In genomic region chr1:29736582-29737188, GRCh38 we compare ENCODE assay signal across 8 cellular contexts.
DNase-seq lines count a peak whose midpoint lies in the region; TF ChIP-seq lines count a peak whose summit lies in the region.

No MANE protein-coding gene starts in this region.

- TF ChIP-seq CTCF in LNCaP clone FGC (IDR thresholded peaks at IDR 0.05; ENCODE audit: control insufficient read depth, extremely low read depth, insufficient read depth) (no peak), GM13977 (IDR thresholded peaks at IDR 0.05; ENCODE audit: extremely low read depth, insufficient read depth, missing control alignments) (no peak)

- H3K4me3 Mint-ChIP-seq in immature natural killer cell, result no peak overlapping the region

- no peak overlapping the region for H3K27ac ChIP-seq in mesenchymal stem cell (ENCODE audit: low read length, poor library complexity, severe bottlenecking)

- H3K79me1 ChIP-seq in mesenchymal stem cell (replicated peaks; ENCODE audit: low read length, poor library complexity, severe bottlenecking), result no peaks in the 10 kb centered on the region

- H3K36me3 ChIP-seq in mesenchymal stem cell (ENCODE audit: control insufficient read depth in 1 of 2, insufficient read depth in 2 of 2, low read depth in 1 of 2, low read length in 2 of 2), result no peaks in the 10 kb centered on the region

- no peak overlapping the region for H4K8ac ChIP-seq in mesenchymal stem cell (ENCODE audit: low read length)

- peaks cover 44 to 58% of the 10 kb centered on the region in 2 experiments for H3K27me3 ChIP-seq in mesenchymal stem cell (ENCODE audit: control insufficient read depth in 1 of 2, insufficient read depth in 1 of 2, low read length in 2 of 2)

- no peaks in the 10 kb centered on the region for H3K4me1 Mint-ChIP-seq in immature natural killer cell

- no peaks in the 10 kb centered on the region for H3K36me3 Mint-ChIP-seq in immature natural killer cell

- no peak overlapping the region for H4K91ac ChIP-seq in mesenchymal stem cell (ENCODE audit: low read length)

- H2BK15ac ChIP-seq in mesenchymal stem cell (ENCODE audit: low read depth, poor library complexity, severe bottlenecking), result no peak overlapping the region

- WGBS in mesenchymal stem cell, result 75% methylated on average over 2 of the region's 5 CpGs

- H2BK120ac ChIP-seq in mesenchymal stem cell (ENCODE audit: low read depth, low read length), result no peak overlapping the region

- H2AFZ ChIP-seq in mesenchymal stem cell (ENCODE audit: low read depth, low read length), result no peak overlapping the region

- no peak overlapping the region for H3K18ac ChIP-seq in mesenchymal stem cell (ENCODE audit: low read depth in 1 of 2, low read length in 2 of 2)

- DNase-seq in ELR (ENCODE audit: low read depth) (peak; percentile 64), LNCaP clone FGC (ENCODE audit: low read depth) (peak; percentile 15), astrocyte of the hippocampus (ENCODE audit: low read depth, low spot score) (peak; percentile 83), mesenchymal stem cell (peak; percentile 43), NCI-H1105 treated with DMSO at 0.1 percent for 48 hours (lab: John Stamatoyannopoulos, UW) (no peak), GM13977 (ENCODE audit: low spot score) (no peak), immature natural killer cell (no peak), NCI-H2029 (lab: John Stamatoyannopoulos, UW) (no peak)

- no peak overlapping the region for H3K4me2 ChIP-seq in mesenchymal stem cell (ENCODE audit: low read length, poor library complexity, severe bottlenecking)

- no peak overlapping the region for H3K4ac ChIP-seq in mesenchymal stem cell (ENCODE audit: low read depth in 1 of 2, low read length in 2 of 2)

- H3K23ac ChIP-seq in mesenchymal stem cell (ENCODE audit: low read length in 2 of 2), result no peak overlapping the region

- no peak overlapping the region for H2BK5ac ChIP-seq in mesenchymal stem cell (ENCODE audit: low read depth, low read length, poor library complexity, severe bottlenecking)

- no peak overlapping the region for H3K27ac Mint-ChIP-seq in immature natural killer cell

- H3K27me3 Mint-ChIP-seq in immature natural killer cell (ENCODE audit: low read depth in 3 of 3), result peaks cover 0 to 10% (median 3%) of the 10 kb centered on the region in 3 donors

- in situ Hi-C loops in GM13977 (cut with MboI; ENCODE audit: low pct_unique_long_range_greater_than_20kb, low sequenced_read_pairs, unreplicated experiment), result no loop called here

- no peaks in the 10 kb centered on the region for H3K9me3 ChIP-seq in mesenchymal stem cell (ENCODE audit: control insufficient read depth, low read length)

- no peaks in the 10 kb centered on the region for H3K9me3 Mint-ChIP-seq in immature natural killer cell

- no peaks in the 10 kb centered on the region for H3K4me1 ChIP-seq in mesenchymal stem cell (ENCODE audit: control insufficient read depth, insufficient read depth, low read depth, low read length)

- no peak overlapping the region for H2AK5ac ChIP-seq in mesenchymal stem cell (ENCODE audit: low read length, severe bottlenecking)

- H3K9ac ChIP-seq in mesenchymal stem cell (ENCODE audit: low read length), result no peak overlapping the region

- H2BK12ac ChIP-seq in mesenchymal stem cell (ENCODE audit: low read length in 2 of 2), result no peak overlapping the region

- H3K4me3 ChIP-seq in LNCaP clone FGC (ENCODE audit: low read depth, low read length), result no peak overlapping the region
- H3K4me3 ChIP-seq in mesenchymal stem cell (ENCODE audit: insufficient read depth in 1 of 2, low read depth in 1 of 2, low read length in 2 of 2), result no peak overlapping the region

- no peak overlapping the region for H3K14ac ChIP-seq in mesenchymal stem cell (ENCODE audit: low read length in 2 of 2)

Comparison
In these comparisons a context has a peak if more than half of its experiments do, and no peak if none do; other contexts are left out.
1. DNase-seq: peak in ELR (single experiment), LNCaP clone FGC (single experiment), astrocyte of the hippocampus (single experiment) and mesenchymal stem cell (single experiment); none in NCI-H1105 treated with DMSO at 0.1 percent for 48 hours (single experiment), GM13977 (single experiment), immature natural killer cell (0 of 3) and NCI-H2029 (single experiment).